ENCODE assay signal across 28 cellular contexts in genomic region chr14:23533652-23534435, GRCh38. TPM values are rescaled to one million over a fixed set of nuclear protein-coding genes. Genes with fewer than 3 reads are reported as not detected.
"Had no signal": no experiment of that assay in that cellular context is flagged by ENCODE, and none has a peak within 500 bp of the region (broad histone marks: within the 10 kb centered on the region; RNA-seq: fewer than 3 reads in every experiment).

No MANE protein-coding gene starts in this region.

- DNase-seq: dorsolateral prefrontal cortex; effector CD8-positive, alpha-beta T cell; endodermal cell; foreskin keratinocyte; heart left ventricle; kidney; natural killer cell; stimulated activated CD4-positive, alpha-beta T cell treated with anti-CD3 and anti-CD28 coated beads, Interleukin-15, amount 100 ng/mL, for 24 hours; stimulated activated CD4-positive, alpha-beta T cell treated with anti-CD3 and anti-CD28 coated beads, Interleukin-2, amount 100 ng/mL, for 48 hours; stimulated activated naive B cell treated with anti-CD40 and anti-IgM and Interleukin-4, amounts not matched to agents 10 μg/mL and 1 μg/mL and 100 μg/mL, for 72 hours had no signal

- H3K27ac ChIP-seq: esophagus muscularis mucosa, foreskin keratinocyte, gastroesophageal sphincter, heart left ventricle, hepatocyte, neutrophil, parathyroid adenoma, prostate gland, right atrium auricular region, skin epidermis, thoracic aorta, tibial nerve, upper lobe of left lung had no signal

- H3K9ac ChIP-seq: parathyroid adenoma had no signal

- H3K9me3 ChIP-seq: esophagus muscularis mucosa, gastroesophageal sphincter, heart left ventricle, neutrophil, prostate gland, right atrium auricular region, thoracic aorta, tibial nerve, upper lobe of left lung had no signal

- H3K36me3 ChIP-seq: heart left ventricle, neutrophil, prostate gland, right atrium auricular region, thoracic aorta had no signal

- H3K4me2 ChIP-seq: hepatocyte had no signal

- H3K4me3 ChIP-seq: dorsolateral prefrontal cortex, esophagus muscularis mucosa, gastroesophageal sphincter, heart left ventricle, hepatocyte, lung, prostate gland, right atrium auricular region, skin epidermis, thoracic aorta, tibial nerve, upper lobe of left lung had no signal

- H3K79me2 ChIP-seq: hepatocyte had no signal

- FAIRE-seq: colon, endothelial cell of umbilical vein, kidney, urothelium cell line had no signal

- H3K4me1 ChIP-seq: foreskin keratinocyte, gastroesophageal sphincter, prostate gland had no signal

- H2AFZ ChIP-seq: hepatocyte, parathyroid adenoma had no signal

- H3K27me3 ChIP-seq: dorsolateral prefrontal cortex, esophagus muscularis mucosa, foreskin keratinocyte, gastroesophageal sphincter, heart left ventricle, hepatocyte, neutrophil, right atrium auricular region, tibial nerve, upper lobe of left lung had no signal

- ATAC-seq: foreskin keratinocyte; gastroesophageal sphincter; heart left ventricle; left lobe of liver; natural killer cell; stimulated activated naive B cell treated with anti-CD40 and anti-IgM and Interleukin-4, amounts not matched to agents 10 μg/mL and 1 μg/mL and 100 μg/mL, for 72 hours had no signal

RNA-seq across cellular contexts. Expression of gene ZFHX2, which starts 17.7 kb away (rescaled TPM):
- polyA plus RNA-seq: fibroblast of lung had no signal

RNA-seq across cellular contexts. Expression of gene JPH4, which starts 44.7 kb away (rescaled TPM):
- total RNA-seq: endothelial cell of umbilical vein, fibroblast of lung, foreskin keratinocyte, mononuclear cell had no signal
- polyA plus RNA-seq: fibroblast of lung, foreskin keratinocyte had no signal
